ENCODE assay signal across 8 cellular contexts in genomic region chr13:19633340-19634128, GRCh38. TPM values are rescaled to one million over a fixed set of nuclear protein-coding genes. Genes with fewer than 3 reads are reported as not detected.
DNase-seq lines count a peak whose midpoint lies in the region; ATAC-seq and TF ChIP-seq lines count a peak whose summit lies in the region.

Gene MPHOSPH8 (plus strand): TSS chr13:19633659. CDS start chr13:19633749, 90 bp downstream.

- DNase-seq in BE2C (peak; percentile 95), GM19240 (ENCODE audit: insufficient read length, low spot score) (peak; percentile 81), NCI-H526 (lab: John Stamatoyannopoulos, UW) (peak; percentile 93 to 99), coronary artery (ENCODE audit: low spot score) (peak; percentile 96), left kidney (ENCODE audit: low read depth, low spot score) (peak; percentile 98)
- peak; percentile 98 for DNase-seq in activated CD4-positive, alpha-beta T cell treated with anti-CD3 and anti-CD28 coated beads, Interleukin-2, amount 10 ng/mL, durations not matched to agents 24 days and 14 days
- DNase-seq in stimulated activated CD4-positive, alpha-beta T cell treated with anti-CD3 and anti-CD28 coated beads, Interleukin-2, amount 100 ng/mL, for 24 hours = peak; percentile 91 to 93

- H3K4me3 Mint-ChIP-seq in activated CD4-positive, alpha-beta T cell treated with anti-CD3 and anti-CD28 coated beads, Interleukin-2, amount 10 ng/mL, durations not matched to agents 24 days and 14 days = peak within 1 kb of the TSS; percentile 100

- no peaks in the 10 kb centered on the region for H3K9me3 ChIP-seq in BE2C

- TF ChIP-seq CTCF in BE2C (IDR thresholded peaks at IDR 0.05; ENCODE audit: low read depth, low read length) (no peak), coronary artery (IDR thresholded peaks at IDR 0.05) (no peak)

- H3K27ac ChIP-seq in coronary artery = peak within 1 kb of the TSS; percentile 93 to 95

- peaks cover 9% of the 10 kb centered on the region for H3K9me3 Mint-ChIP-seq in activated CD4-positive, alpha-beta T cell treated with anti-CD3 and anti-CD28 coated beads, Interleukin-2, amount 10 ng/mL, durations not matched to agents 24 days and 14 days

- 0 out of 2 replicates have a peak, but pooled peaks cover 2% of the 10 kb centered on the region for H3K4me1 ChIP-seq in BE2C

- H3K36me3 Mint-ChIP-seq in activated CD4-positive, alpha-beta T cell treated with anti-CD3 and anti-CD28 coated beads, Interleukin-2, amount 10 ng/mL, durations not matched to agents 24 days and 14 days (ENCODE audit: low read depth) = peaks cover 28% of the 10 kb centered on the region

- peak within 1 kb of the TSS; percentile 97 for H3K27ac Mint-ChIP-seq in activated CD4-positive, alpha-beta T cell treated with anti-CD3 and anti-CD28 coated beads, Interleukin-2, amount 10 ng/mL, durations not matched to agents 24 days and 14 days

- H3K4me3 ChIP-seq in BE2C (ENCODE audit: low read depth, low read length) (peak within 1 kb of the TSS; percentile 99), coronary artery (peak within 1 kb of the TSS; percentile 89)

- peaks cover 3% of the 10 kb centered on the region; the same call in 1 of the 2 replicates for H3K36me3 ChIP-seq in BE2C

- peak; percentile 98 for ATAC-seq in HG03460 (IDR thresholded peaks at IDR 0.05; ENCODE audit: unreplicated experiment)

- intact Hi-C loops in activated CD4-positive, alpha-beta T cell treated with anti-CD3 and anti-CD28 coated beads, Interleukin-2, amount 10 ng/mL, durations not matched to agents 24 days and 14 days (cut with micrococcal nuclease) = loop anchor here (1.0 to 5.0 kb wide), 5 partner anchors 46 to 325 kb away; partner anchors contain the start of genes PSPC1, ZMYM2 and ZMYM5

- H3K27me3 Mint-ChIP-seq in activated CD4-positive, alpha-beta T cell treated with anti-CD3 and anti-CD28 coated beads, Interleukin-2, amount 10 ng/mL, durations not matched to agents 24 days and 14 days = peaks cover 4% of the 10 kb centered on the region

- no peaks in the 10 kb centered on the region for H3K27me3 ChIP-seq in BE2C

- H3K4me1 Mint-ChIP-seq in activated CD4-positive, alpha-beta T cell treated with anti-CD3 and anti-CD28 coated beads, Interleukin-2, amount 10 ng/mL, durations not matched to agents 24 days and 14 days = peaks cover 24% of the 10 kb centered on the region

RNA-seq across cellular contexts. Expression of gene MPHOSPH8, which starts in this region (rescaled TPM):
- 25.9 TPM for polyA plus RNA-seq in BE2C (2012; ENCODE audit: insufficient read depth, insufficient read length, low read depth)
- total RNA-seq in activated CD4-positive, alpha-beta T cell treated with anti-CD3 and anti-CD28 coated beads, Interleukin-2, amount 10 ng/mL, durations not matched to agents 24 days and 14 days = 40.3 and 41.1 TPM in 2 replicates

Comparison
In these comparisons a context has a peak if more than half of its experiments do, and no peak if none do; other contexts are left out.
1. Peak in every context shown above with its lines: DNase-seq, ATAC-seq, H3K4me3 ChIP-seq and H3K27ac ChIP-seq.